Comparison of ENCODE assay signal across 12 cellular contexts in genomic region chr9:132182609-132183073, GRCh38. TPM values are rescaled to one million over a fixed set of nuclear protein-coding genes. Genes with fewer than 3 reads are reported as not detected.
DNase-seq lines count a peak whose midpoint lies in the region; ATAC-seq and TF ChIP-seq lines count a peak whose summit lies in the region.
"Had no signal": no experiment of that assay in that cellular context is flagged by ENCODE, and none has a peak within 500 bp of the region (broad histone marks: within the 10 kb centered on the region; RNA-seq: fewer than 3 reads in every experiment).

No MANE protein-coding gene starts in this region.

- peak; percentile 45 for TF ChIP-seq CTCF in astrocyte of the cerebellum (IDR thresholded peaks at IDR 0.05; ENCODE audit: low read depth, low read length, missing control alignments)
- TF ChIP-seq CTCF in right atrium auricular region (IDR thresholded peaks at IDR 0.05), result no peak

- in situ Hi-C loops in astrocyte of the cerebellum (cut with HindIII; ENCODE audit: low sequenced_read_pairs), result no loop called here

- H3K4me1 ChIP-seq in right atrium auricular region, result peaks cover 0 to 22% of the 10 kb centered on the region in 2 donors

- no peak overlapping the region for H3K4me3 ChIP-seq in astrocyte of the cerebellum (ENCODE audit: low read depth, low read length)
- H3K4me3 ChIP-seq in right atrium auricular region, result no peak overlapping the region

- no peak for ATAC-seq in HG03469 (IDR thresholded peaks at IDR 0.05; ENCODE audit: unreplicated experiment)

- DNase-seq in NCI-H1694 treated with DMSO at 0.1 percent for 48 hours (lab: John Stamatoyannopoulos, UW) (peak; percentile 15), NCI-H1694 (lab: John Stamatoyannopoulos, UW) (no peak), astrocyte of the cerebellum (ENCODE audit: low read depth) (no peak), right atrium auricular region (ENCODE audit: low spot score) (no peak), CD1c-positive myeloid dendritic cell (ENCODE audit: extremely low spot score) (no peak), SKM-1 treated with dmso at 0.1 percent for 144 hours (lab: John Stamatoyannopoulos, UW; ENCODE audit: unreplicated experiment) (no peak)
- DNase-seq: effector memory CD4-positive, alpha-beta T cell; Karpas-422; kidney; NCI-H774 had no signal

- H3K36me3 ChIP-seq in right atrium auricular region, result no peaks in the 10 kb centered on the region

- H3K27me3 ChIP-seq in right atrium auricular region, result no peaks in the 10 kb centered on the region

- H3K9me3 ChIP-seq in right atrium auricular region, result no peaks in the 10 kb centered on the region

- H3K27ac ChIP-seq in right atrium auricular region, result peak overlapping the region; percentile 82 to 91
- peak overlapping the region; percentile 69 for H3K27ac ChIP-seq in temporal lobe (ENCODE audit: low read depth, low read length)

RNA-seq across cellular contexts. Expression of gene NTNG2, which starts 20.8 kb away (rescaled TPM):
- 10 to 100 TPM in 1 of 2 donors, 1 to 10 TPM in 1; 5.2 to 16.9 TPM for total RNA-seq in right atrium auricular region
- 4.9 TPM for total RNA-seq in temporal lobe
